1 cellular context compared by ENCODE assay signal in the genomic region with DNA sequence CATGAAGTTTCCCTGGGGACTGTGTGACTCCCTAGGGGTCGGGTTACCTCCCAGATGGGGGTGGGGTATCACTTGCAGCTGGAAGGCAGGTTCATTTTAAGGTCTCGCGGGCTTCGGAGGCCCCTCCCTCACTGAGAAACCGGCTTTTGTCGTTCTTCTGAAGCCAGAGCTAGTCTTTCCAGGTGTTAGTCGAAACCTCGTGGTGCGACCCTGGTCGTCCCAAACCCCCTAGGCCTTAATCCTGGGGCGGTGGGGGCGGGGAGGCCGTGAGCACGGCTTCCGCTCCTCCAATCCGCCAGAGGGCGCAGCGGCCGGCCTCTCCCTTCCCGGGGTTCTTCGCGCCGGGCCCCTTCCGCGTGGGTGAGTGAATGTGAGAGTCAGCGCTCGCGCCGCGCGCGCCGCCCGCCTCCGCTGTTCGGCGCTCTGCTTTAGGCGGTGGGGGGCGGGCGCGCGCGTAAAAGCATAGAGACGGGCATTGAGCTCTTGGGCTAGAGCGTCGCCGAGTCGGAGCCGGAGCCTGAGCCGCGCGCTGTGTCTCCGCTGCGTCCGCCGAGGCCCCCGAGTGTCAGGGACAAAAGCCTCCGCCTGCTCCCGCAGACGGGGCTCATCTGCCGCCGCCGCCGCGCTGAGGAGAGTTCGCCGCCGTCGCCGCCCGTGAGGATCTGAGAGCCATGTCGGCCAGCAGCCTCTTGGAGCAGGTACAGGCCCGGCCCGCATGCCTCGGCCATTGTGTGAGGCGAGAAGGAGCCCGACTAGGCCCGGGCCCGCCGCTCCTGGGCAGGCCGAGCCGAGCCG.
TF ChIP-seq lines count a peak whose summit lies in the region.

A gene (plus strand): TSS at position 491 of the 795 bp plus-strand sequence. CDS start 181 bp downstream, at position 672.

TF ChIP-seq in HepG2, 621 proteins besides CTCF, POLR2A, EP300 and RAD21 (continued from another document and continues in another):
- TF ChIP-seq, protein P1, sequence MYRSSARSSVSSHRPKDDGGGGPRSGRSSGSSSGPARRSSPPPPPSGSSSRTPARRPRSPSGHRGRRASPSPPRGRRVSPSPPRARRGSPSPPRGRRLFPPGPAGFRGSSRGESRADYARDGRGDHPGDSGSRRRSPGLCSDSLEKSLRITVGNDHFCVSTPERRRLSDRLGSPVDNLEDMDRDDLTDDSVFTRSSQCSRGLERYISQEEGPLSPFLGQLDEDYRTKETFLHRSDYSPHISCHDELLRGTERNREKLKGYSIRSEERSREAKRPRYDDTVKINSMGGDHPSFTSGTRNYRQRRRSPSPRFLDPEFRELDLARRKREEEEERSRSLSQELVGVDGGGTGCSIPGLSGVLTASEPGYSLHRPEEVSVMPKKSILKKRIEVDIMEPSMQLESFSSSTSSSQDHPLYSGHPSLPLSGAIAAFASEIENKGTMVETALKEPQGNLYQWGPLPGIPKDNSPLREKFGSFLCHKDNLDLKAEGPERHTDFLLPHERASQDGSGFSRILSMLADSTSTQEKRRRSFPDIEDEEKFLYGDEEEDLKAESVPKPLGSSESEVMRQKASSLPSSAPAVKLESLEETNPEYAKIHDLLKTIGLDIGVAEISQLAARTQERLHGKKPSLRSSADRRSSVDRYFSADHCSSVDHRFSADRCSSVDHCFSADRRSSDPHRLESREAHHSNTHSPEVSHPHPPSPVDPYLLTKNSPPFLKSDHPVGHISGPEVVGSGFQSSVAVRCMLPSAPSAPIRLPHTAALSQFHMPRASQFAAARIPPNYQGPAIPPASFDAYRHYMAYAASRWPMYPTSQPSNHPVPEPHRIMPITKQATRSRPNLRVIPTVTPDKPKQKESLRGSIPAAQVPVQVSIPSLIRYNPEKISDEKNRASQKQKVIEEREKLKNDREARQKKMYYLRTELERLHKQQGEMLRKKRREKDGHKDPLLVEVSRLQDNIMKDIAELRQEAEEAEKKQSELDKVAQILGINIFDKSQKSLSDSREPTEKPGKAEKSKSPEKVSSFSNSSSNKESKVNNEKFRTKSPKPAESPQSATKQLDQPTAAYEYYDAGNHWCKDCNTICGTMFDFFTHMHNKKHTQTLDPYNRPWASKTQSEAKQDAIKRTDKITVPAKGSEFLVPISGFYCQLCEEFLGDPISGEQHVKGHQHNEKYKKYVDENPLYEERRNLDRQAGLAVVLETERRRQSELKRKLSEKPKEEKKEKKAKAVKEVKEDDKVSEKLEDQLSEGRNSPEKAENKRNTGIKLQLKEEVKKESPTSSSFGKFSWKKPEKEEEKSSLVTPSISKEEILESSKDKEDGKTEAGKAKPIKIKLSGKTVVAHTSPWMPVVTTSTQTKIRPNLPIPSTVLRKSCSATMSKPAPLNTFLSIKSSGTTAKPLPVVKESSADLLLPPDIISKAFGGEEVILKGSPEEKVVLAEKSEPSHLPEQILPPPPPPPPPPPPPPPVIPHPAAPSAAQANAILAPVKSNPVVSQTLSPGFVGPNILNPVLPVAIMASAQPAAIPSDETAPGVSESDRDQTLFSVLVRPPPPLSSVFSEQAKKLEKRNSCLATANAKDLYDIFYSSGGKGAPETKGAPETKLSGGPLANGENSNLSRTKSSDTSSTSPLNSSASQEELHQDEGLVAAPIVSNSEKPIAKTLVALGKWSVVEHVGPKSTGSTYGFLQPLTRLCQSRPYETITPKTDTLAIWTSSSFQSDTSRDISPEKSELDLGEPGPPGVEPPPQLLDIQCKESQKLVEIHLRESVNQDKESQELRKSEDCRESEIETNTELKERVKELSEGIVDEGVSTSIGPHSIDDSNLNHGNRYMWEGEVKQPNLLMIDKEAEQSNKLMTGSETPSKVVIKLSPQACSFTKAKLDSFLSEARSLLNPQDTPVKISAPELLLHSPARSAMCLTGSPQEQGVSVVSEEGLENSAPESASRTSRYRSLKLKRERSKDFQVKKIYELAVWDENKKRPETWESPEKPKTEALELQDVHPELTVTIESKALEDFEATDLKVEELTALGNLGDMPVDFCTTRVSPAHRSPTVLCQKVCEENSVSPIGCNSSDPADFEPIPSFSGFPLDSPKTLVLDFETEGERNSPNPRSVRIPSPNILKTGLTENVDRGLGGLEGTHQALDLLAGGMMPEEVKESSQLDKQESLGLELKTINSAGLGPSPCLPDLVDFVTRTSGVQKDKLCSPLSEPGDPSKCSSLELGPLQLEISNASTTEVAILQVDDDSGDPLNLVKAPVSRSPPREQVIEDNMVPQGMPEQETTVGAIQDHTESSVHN (CRISPR knock-in tag; IDR thresholded peaks at IDR 0.05) = no peak
- TF ChIP-seq ZZZ3 (CRISPR knock-in tag; IDR thresholded peaks at IDR 0.05; ENCODE audit: borderline replicate concordance) = peak; percentile 53; the same call in 1 of the 2 replicates
- TF ChIP-seq, protein P2, sequence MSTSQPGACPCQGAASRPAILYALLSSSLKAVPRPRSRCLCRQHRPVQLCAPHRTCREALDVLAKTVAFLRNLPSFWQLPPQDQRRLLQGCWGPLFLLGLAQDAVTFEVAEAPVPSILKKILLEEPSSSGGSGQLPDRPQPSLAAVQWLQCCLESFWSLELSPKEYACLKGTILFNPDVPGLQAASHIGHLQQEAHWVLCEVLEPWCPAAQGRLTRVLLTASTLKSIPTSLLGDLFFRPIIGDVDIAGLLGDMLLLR (CRISPR knock-in tag; IDR thresholded peaks at IDR 0.05) = no peak; the same call in 1 of the 2 replicates
- TF ChIP-seq, protein P3, sequence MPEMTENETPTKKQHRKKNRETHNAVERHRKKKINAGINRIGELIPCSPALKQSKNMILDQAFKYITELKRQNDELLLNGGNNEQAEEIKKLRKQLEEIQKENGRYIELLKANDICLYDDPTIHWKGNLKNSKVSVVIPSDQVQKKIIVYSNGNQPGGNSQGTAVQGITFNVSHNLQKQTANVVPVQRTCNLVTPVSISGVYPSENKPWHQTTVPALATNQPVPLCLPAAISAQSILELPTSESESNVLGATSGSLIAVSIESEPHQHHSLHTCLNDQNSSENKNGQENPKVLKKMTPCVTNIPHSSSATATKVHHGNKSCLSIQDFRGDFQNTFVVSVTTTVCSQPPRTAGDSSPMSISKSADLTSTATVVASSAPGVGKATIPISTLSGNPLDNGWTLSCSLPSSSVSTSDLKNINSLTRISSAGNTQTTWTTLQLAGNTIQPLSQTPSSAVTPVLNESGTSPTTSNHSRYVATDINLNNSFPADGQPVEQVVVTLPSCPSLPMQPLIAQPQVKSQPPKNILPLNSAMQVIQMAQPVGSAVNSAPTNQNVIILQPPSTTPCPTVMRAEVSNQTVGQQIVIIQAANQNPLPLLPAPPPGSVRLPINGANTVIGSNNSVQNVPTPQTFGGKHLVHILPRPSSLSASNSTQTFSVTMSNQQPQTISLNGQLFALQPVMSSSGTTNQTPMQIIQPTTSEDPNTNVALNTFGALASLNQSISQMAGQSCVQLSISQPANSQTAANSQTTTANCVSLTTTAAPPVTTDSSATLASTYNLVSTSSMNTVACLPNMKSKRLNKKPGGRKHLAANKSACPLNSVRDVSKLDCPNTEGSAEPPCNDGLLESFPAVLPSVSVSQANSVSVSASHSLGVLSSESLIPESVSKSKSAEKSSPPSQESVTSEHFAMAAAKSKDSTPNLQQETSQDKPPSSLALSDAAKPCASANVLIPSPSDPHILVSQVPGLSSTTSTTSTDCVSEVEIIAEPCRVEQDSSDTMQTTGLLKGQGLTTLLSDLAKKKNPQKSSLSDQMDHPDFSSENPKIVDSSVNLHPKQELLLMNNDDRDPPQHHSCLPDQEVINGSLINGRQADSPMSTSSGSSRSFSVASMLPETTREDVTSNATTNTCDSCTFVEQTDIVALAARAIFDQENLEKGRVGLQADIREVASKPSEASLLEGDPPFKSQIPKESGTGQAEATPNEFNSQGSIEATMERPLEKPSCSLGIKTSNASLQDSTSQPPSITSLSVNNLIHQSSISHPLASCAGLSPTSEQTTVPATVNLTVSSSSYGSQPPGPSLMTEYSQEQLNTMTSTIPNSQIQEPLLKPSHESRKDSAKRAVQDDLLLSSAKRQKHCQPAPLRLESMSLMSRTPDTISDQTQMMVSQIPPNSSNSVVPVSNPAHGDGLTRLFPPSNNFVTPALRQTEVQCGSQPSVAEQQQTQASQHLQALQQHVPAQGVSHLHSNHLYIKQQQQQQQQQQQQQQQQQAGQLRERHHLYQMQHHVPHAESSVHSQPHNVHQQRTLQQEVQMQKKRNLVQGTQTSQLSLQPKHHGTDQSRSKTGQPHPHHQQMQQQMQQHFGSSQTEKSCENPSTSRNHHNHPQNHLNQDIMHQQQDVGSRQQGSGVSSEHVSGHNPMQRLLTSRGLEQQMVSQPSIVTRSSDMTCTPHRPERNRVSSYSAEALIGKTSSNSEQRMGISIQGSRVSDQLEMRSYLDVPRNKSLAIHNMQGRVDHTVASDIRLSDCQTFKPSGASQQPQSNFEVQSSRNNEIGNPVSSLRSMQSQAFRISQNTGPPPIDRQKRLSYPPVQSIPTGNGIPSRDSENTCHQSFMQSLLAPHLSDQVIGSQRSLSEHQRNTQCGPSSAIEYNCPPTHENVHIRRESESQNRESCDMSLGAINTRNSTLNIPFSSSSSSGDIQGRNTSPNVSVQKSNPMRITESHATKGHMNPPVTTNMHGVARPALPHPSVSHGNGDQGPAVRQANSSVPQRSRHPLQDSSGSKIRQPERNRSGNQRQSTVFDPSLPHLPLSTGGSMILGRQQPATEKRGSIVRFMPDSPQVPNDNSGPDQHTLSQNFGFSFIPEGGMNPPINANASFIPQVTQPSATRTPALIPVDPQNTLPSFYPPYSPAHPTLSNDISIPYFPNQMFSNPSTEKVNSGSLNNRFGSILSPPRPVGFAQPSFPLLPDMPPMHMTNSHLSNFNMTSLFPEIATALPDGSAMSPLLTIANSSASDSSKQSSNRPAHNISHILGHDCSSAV (CRISPR knock-in tag; IDR thresholded peaks at IDR 0.05; ENCODE audit: borderline replicate concordance) = no peak; the same call in 1 of the 2 replicates
- peak; percentile 84 for TF ChIP-seq KDM5B (CRISPR knock-in tag; IDR thresholded peaks at IDR 0.05; ENCODE audit: borderline replicate concordance)
- no peak for TF ChIP-seq GPN1 (CRISPR knock-in tag; IDR thresholded peaks at IDR 0.05; ENCODE audit: borderline replicate concordance)
- TF ChIP-seq CHCHD3 (CRISPR knock-in tag; IDR thresholded peaks at IDR 0.05) = no peak; the same call in 1 of the 2 replicates
- TF ChIP-seq, protein P4, sequence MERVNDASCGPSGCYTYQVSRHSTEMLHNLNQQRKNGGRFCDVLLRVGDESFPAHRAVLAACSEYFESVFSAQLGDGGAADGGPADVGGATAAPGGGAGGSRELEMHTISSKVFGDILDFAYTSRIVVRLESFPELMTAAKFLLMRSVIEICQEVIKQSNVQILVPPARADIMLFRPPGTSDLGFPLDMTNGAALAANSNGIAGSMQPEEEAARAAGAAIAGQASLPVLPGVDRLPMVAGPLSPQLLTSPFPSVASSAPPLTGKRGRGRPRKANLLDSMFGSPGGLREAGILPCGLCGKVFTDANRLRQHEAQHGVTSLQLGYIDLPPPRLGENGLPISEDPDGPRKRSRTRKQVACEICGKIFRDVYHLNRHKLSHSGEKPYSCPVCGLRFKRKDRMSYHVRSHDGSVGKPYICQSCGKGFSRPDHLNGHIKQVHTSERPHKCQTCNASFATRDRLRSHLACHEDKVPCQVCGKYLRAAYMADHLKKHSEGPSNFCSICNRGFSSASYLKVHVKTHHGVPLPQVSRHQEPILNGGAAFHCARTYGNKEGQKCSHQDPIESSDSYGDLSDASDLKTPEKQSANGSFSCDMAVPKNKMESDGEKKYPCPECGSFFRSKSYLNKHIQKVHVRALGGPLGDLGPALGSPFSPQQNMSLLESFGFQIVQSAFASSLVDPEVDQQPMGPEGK (CRISPR knock-in tag; IDR thresholded peaks at IDR 0.05) = peak; percentile 91
- TF ChIP-seq ZNF670 (CRISPR knock-in tag; IDR thresholded peaks at IDR 0.05; ENCODE audit: borderline replicate concordance) = peak; percentile 44; the same call in 1 of the 2 replicates
- TF ChIP-seq ZMYM3 (CRISPR knock-in tag; IDR thresholded peaks at IDR 0.05) = peak; percentile 72; the same call in 1 of the 2 replicates
- TF ChIP-seq ZBTB8A (CRISPR knock-in tag; IDR thresholded peaks at IDR 0.05; ENCODE audit: borderline replicate concordance, low read depth) = peak; percentile 68; the same call in 1 of the 2 replicates
- TF ChIP-seq, protein P5, sequence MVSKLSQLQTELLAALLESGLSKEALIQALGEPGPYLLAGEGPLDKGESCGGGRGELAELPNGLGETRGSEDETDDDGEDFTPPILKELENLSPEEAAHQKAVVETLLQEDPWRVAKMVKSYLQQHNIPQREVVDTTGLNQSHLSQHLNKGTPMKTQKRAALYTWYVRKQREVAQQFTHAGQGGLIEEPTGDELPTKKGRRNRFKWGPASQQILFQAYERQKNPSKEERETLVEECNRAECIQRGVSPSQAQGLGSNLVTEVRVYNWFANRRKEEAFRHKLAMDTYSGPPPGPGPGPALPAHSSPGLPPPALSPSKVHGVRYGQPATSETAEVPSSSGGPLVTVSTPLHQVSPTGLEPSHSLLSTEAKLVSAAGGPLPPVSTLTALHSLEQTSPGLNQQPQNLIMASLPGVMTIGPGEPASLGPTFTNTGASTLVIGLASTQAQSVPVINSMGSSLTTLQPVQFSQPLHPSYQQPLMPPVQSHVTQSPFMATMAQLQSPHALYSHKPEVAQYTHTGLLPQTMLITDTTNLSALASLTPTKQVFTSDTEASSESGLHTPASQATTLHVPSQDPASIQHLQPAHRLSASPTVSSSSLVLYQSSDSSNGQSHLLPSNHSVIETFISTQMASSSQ (IDR thresholded peaks at IDR 0.05; ENCODE audit: low read depth) = 0 out of 2 replicates have a peak, but pooled peaks have one; percentile 17
- TF ChIP-seq, protein P5 (CRISPR knock-in tag; IDR thresholded peaks at IDR 0.05; ENCODE audit: borderline replicate concordance) = peak; percentile 80
- TF ChIP-seq ZNF550 (CRISPR knock-in tag; IDR thresholded peaks at IDR 0.05; ENCODE audit: borderline replicate concordance) = 0 out of 2 replicates have a peak, but pooled peaks have one; percentile 40
- TF ChIP-seq MTF1 (CRISPR knock-in tag; IDR thresholded peaks at IDR 0.05) = peak; percentile 66; the same call in 1 of the 2 replicates
- peak; percentile 40; the same call in 1 of the 2 replicates for TF ChIP-seq REL (CRISPR knock-in tag; conservative IDR thresholded peaks at IDR 0.05)
- TF ChIP-seq FOXO1 (CRISPR knock-in tag; IDR thresholded peaks at IDR 0.05) = no peak
- TF ChIP-seq ZNF564 (CRISPR knock-in tag; IDR thresholded peaks at IDR 0.05) = no peak; the same call in 1 of the 2 replicates
- TF ChIP-seq ZNF547 (CRISPR knock-in tag; IDR thresholded peaks at IDR 0.05) = peak; percentile 77
- TF ChIP-seq ZNF766 (CRISPR knock-in tag; IDR thresholded peaks at IDR 0.05; ENCODE audit: borderline replicate concordance) = peak; percentile 13; the same call in 1 of the 2 replicates
- TF ChIP-seq ZBTB7A (CRISPR knock-in tag; IDR thresholded peaks at IDR 0.05) = peak; percentile 60; the same call in 1 of the 2 replicates
